In the genomic region with DNA sequence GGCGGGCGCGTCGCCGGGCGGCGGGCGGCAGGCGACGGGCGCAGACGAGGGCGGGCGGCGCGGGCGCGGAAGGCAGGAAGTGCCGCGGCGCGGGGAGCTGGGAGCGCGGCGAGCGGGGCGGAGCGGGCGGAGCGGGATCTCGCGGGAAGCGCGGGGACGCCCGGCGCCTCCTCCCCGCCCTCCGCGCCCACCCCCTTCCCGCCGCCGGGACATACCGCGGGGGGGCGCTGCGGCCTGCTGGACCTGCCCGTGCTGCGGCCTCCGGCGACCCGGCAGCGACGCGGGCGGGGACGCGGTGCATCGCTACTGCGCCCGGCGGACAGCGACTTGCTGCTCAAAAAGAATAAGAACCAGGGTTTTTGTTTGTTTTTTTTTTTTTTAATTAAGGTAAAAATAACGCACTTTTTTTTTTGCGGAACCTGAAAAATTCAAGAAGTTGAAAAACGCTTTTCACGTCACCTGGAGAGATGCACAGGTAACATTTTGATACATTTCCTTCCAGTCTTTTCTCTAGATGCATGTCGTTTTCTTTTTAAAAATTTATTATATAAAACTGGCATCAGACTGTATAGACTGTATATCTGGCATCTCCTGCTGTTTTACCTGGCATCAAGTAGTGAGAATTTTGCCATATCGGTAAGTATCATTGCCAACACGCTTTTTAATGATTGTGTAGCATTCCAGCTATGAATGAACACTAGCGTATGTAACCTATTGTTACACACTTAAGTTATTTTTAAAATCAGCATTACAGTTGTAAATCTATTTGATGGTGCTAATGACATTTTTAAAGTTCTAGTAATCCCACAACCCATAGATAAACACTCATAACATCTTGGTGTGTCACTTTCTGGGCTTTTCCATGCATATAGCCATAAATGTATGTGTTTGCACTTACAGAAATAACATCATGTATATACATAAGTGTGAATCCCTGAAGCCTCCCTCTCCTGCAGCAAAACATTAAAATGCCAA, we compare ENCODE assay signal across 8 cellular contexts. TPM values are rescaled to one million over a fixed set of nuclear protein-coding genes. Genes with fewer than 3 reads are reported as not detected.
DNase-seq lines count a peak whose midpoint lies in the region; ATAC-seq and TF ChIP-seq lines count a peak whose summit lies in the region.

Gene CENPB, minus strand, starts transcription at position 76 of the 975 bp plus-strand sequence. CDS start 257 bp downstream, outside the sequence.

- peak; percentile 56; the same call in 1 of the 2 replicates for TF ChIP-seq CTCF in PC-9 (conservative IDR thresholded peaks at IDR 0.05)

- H3K79me2 ChIP-seq in PC-9 (ENCODE audit: low read depth) = peaks cover 34% of the 10 kb centered on the region

- H3K27me3 ChIP-seq in PC-9 (ENCODE audit: insufficient read depth, low read depth) = no peaks in the 10 kb centered on the region

- H4K20me1 ChIP-seq in PC-9 (ENCODE audit: insufficient read depth) = peaks cover 33% of the 10 kb centered on the region

- H3F3A ChIP-seq in PC-9 (ENCODE audit: insufficient read depth, low read depth) = peaks cover 19% of the 10 kb centered on the region

- H3K9me3 ChIP-seq in PC-9 (ENCODE audit: insufficient read depth, low read depth) = no peaks in the 10 kb centered on the region

- ATAC-seq in GM21515 (IDR thresholded peaks at IDR 0.05; ENCODE audit: unreplicated experiment) (peak; percentile 71), naive B cell (ENCODE audit: low read depth in 2 of 2) (peak; percentile 92)
- peak; percentile 95 for ATAC-seq in stimulated activated memory B cell treated with anti-CD40 and anti-IgM and Interleukin-4, amounts not matched to agents 10 μg/mL and 1 μg/mL and 100 μg/mL, for 72 hours

- H3K9me3 Mint-ChIP-seq in IgD-negative memory B cell (no peaks in the 10 kb centered on the region), naive B cell (no peaks in the 10 kb centered on the region)
- no peaks in the 10 kb centered on the region for H3K9me3 Mint-ChIP-seq in stimulated activated memory B cell treated with anti-CD40 and anti-IgM and Interleukin-4, amounts not matched to agents 10 μg/mL and 1 μg/mL and 100 μg/mL, for 72 hours

- peak within 1 kb of the TSS; percentile 82 for H2AFZ ChIP-seq in PC-9

- peaks cover 14 to 17% (median 16%) of the 10 kb centered on the region in 3 donors for H3K4me1 Mint-ChIP-seq in IgD-negative memory B cell
- peaks cover 25 to 38% (median 36%) of the 10 kb centered on the region in 3 donors for H3K4me1 Mint-ChIP-seq in naive B cell
- H3K4me1 Mint-ChIP-seq in stimulated activated memory B cell treated with anti-CD40 and anti-IgM and Interleukin-4, amounts not matched to agents 10 μg/mL and 1 μg/mL and 100 μg/mL, for 72 hours = peaks cover 33% of the 10 kb centered on the region

- H3K36me3 Mint-ChIP-seq in IgD-negative memory B cell (no peaks in the 10 kb centered on the region), naive B cell (no peaks in the 10 kb centered on the region)
- peaks cover 10% of the 10 kb centered on the region for H3K36me3 Mint-ChIP-seq in stimulated activated memory B cell treated with anti-CD40 and anti-IgM and Interleukin-4, amounts not matched to agents 10 μg/mL and 1 μg/mL and 100 μg/mL, for 72 hours

- BruUV-seq in PC-9 (replicated peaks; lab: Mats Ljungman, UMichigan) = no TSS peak

- H3K4me3 Mint-ChIP-seq in IgD-negative memory B cell (peak within 1 kb of the TSS; percentile 83 to 94 (median 88)), naive B cell (peak within 1 kb of the TSS; percentile 73 to 92 (median 85))
- peak within 1 kb of the TSS; percentile 82 for H3K4me3 Mint-ChIP-seq in stimulated activated memory B cell treated with anti-CD40 and anti-IgM and Interleukin-4, amounts not matched to agents 10 μg/mL and 1 μg/mL and 100 μg/mL, for 72 hours

- no peak within 1 kb of the TSS for H3K27ac ChIP-seq in PC-9

- intact Hi-C loops in PC-9 (cut with micrococcal nuclease; ENCODE audit: unreplicated experiment) = loop anchor here (1.0 to 10.0 kb wide), 5 partner anchors 33 to 318 kb away; partner anchors contain the start of genes AP5S1, MAVS and RNF24

- H3K27ac Mint-ChIP-seq in IgD-negative memory B cell = peak within 1 kb of the TSS in 2 of 3 donors; percentile 76 to 78
- peak within 1 kb of the TSS in 4 of 6 donors; percentile 47 to 55 (median 50) for H3K27ac Mint-ChIP-seq in naive B cell
- H3K27ac Mint-ChIP-seq in stimulated activated memory B cell treated with anti-CD40 and anti-IgM and Interleukin-4, amounts not matched to agents 10 μg/mL and 1 μg/mL and 100 μg/mL, for 72 hours = peak within 1 kb of the TSS; percentile 72

- CTCF ChIA-PET in PC-9 (lab: Charles Lee) = interaction anchor here (0.6 to 2.1 kb wide), 6 partner anchors 18 to 62 kb away, joined by 3 to 12 read pairs (median 6); partner anchors contain the start of gene AP5S1

- POLR2A ChIA-PET in PC-9 (lab: Charles Lee; ENCODE audit: unreplicated experiment) = interaction anchor here (0.6 to 1.0 kb wide), 9 partner anchors 9 to 135 kb away, joined by 3 to 15 read pairs (median 3); partner anchors contain the start of genes ADISSP and CDC25B

- H3K9me2 ChIP-seq in PC-9 (ENCODE audit: insufficient read depth) = no peaks in the 10 kb centered on the region

- H3K27me3 Mint-ChIP-seq in IgD-negative memory B cell = no peaks in the 10 kb centered on the region
- H3K27me3 Mint-ChIP-seq in naive B cell = no peaks in the 10 kb centered on the region
- no peaks in the 10 kb centered on the region for H3K27me3 Mint-ChIP-seq in stimulated activated memory B cell treated with anti-CD40 and anti-IgM and Interleukin-4, amounts not matched to agents 10 μg/mL and 1 μg/mL and 100 μg/mL, for 72 hours

- DNase-seq in DMS114 treated with DMSO at 0.1 percent for 48 hours (lab: John Stamatoyannopoulos, UW; ENCODE audit: unreplicated experiment) (peak; percentile 66), PC-9 (peak; percentile 59 to 96), activated T-helper 1 cell treated with Interleukin-2 at 50 U/mL for 16 hours (ENCODE audit: low read depth) (peak; percentile 90), fibroblast of gingiva (ENCODE audit: low read depth) (peak; percentile 82), naive B cell (peak; percentile 94)

- peak within 1 kb of the TSS; percentile 97 for H3K4me2 ChIP-seq in PC-9

- H3K4me1 ChIP-seq in PC-9 (replicated peaks; ENCODE audit: insufficient read depth) = peaks cover 36% of the 10 kb centered on the region

- no peaks in the 10 kb centered on the region for H3K36me3 ChIP-seq in PC-9 (ENCODE audit: low read depth)

- peak within 1 kb of the TSS; percentile 68 for H3K4me3 ChIP-seq in PC-9

RNA-seq across cellular contexts. Expression of gene CENPB, which starts in this region (rescaled TPM):
- 1.1 TPM for polyA plus RNA-seq in IgD-negative memory B cell
- 70.8 and 82.9 TPM in 2 replicates for total RNA-seq in PC-9 (2021)
- polyA plus RNA-seq in naive B cell (ENCODE audit: low read depth in 6 of 6) = 1 to 10 TPM in 5 of 6 donors, under 1 TPM in 1; 0.27 to 2.2 (median 1.6) TPM
